8 cellular contexts compared by ENCODE assay signal in the genomic region with DNA sequence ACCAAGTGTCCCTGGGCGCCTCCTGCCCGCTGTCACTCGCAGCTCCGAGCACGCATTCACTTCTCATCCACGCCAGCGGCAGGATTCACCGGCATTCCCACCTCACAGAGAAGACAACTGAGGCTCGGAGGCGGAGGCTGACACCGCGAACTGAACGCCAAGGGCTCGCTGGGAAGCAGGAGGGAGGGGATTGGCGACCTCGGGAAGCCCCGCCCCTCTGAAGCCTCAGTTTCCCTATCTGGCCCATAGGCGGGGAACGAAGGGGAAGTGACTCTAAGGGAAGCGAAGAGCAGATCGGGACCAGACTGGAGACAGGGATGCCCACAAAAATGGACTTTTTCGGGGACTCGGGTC. TPM values are rescaled to one million over a fixed set of nuclear protein-coding genes. Genes with fewer than 3 reads are reported as not detected.
DNase-seq lines count a peak whose midpoint lies in the region; ATAC-seq and TF ChIP-seq lines count a peak whose summit lies in the region.

No MANE protein-coding gene starts in this region.

- no peak for TF ChIP-seq POLR2A in uterus (IDR thresholded peaks at IDR 0.05)

- CTCF ChIA-PET in CD4-positive, alpha-beta T cell (lab: Charles Lee): no interaction called here

- peak overlapping the region; percentile 94 for H3K9ac ChIP-seq in Loucy (ENCODE audit: low read depth, low read length, poor library complexity, severe bottlenecking)

- H3K27ac ChIP-seq in CD4-positive, alpha-beta T cell (ENCODE audit: low read depth, low read length): peak overlapping the region; percentile 89
- peak overlapping the region; percentile 91 to 95 for H3K27ac ChIP-seq in uterus

- H3K4me1 ChIP-seq in Loucy (ENCODE audit: insufficient read depth, low read length, poor library complexity, severe bottlenecking): no peaks in the 10 kb centered on the region
- H3K4me1 ChIP-seq in uterus: peaks cover 0 to 3% of the 10 kb centered on the region in 2 donors

- POLR2A ChIA-PET in CD4-positive, alpha-beta T cell (lab: Charles Lee): interaction anchor here (1.6 to 2.0 kb wide), 3 partner anchors 10 to 57 kb away, joined by 6 to 11 read pairs (median 8); a partner anchor contains a TSS

- H3F3A ChIP-seq in Loucy (ENCODE audit: low read depth): no peaks in the 10 kb centered on the region

- no peaks in the 10 kb centered on the region for H3K9me3 Mint-ChIP-seq in CD4-positive, alpha-beta T cell
- no peaks in the 10 kb centered on the region for H3K9me3 Mint-ChIP-seq in dendritic cell treated with granulocyte-macrophage colony-stimulating factor and Interleukin-4, amounts not matched to agents 40 ng/mL and 50 ng/mL, for 4 days
- H3K9me3 Mint-ChIP-seq in memory B cell: peaks cover 3% of the 10 kb centered on the region

- H3K27me3 ChIP-seq in CD4-positive, alpha-beta T cell (ENCODE audit: control insufficient read depth, insufficient read depth, low read length): no peaks in the 10 kb centered on the region
- H3K27me3 ChIP-seq in Loucy (ENCODE audit: insufficient read depth, low read length, poor library complexity, severe bottlenecking) (no peaks in the 10 kb centered on the region), uterus (no peaks in the 10 kb centered on the region)

- H4K20me1 ChIP-seq in Loucy (ENCODE audit: insufficient read depth, low read length, poor library complexity, severe bottlenecking): no peaks in the 10 kb centered on the region

- peaks cover 10% of the 10 kb centered on the region for H3K36me3 Mint-ChIP-seq in CD4-positive, alpha-beta T cell (ENCODE audit: low read depth)
- peaks cover 32% of the 10 kb centered on the region for H3K36me3 Mint-ChIP-seq in dendritic cell treated with granulocyte-macrophage colony-stimulating factor and Interleukin-4, amounts not matched to agents 40 ng/mL and 50 ng/mL, for 4 days (ENCODE audit: low read depth)
- no peaks in the 10 kb centered on the region for H3K36me3 Mint-ChIP-seq in memory B cell

- H3K36me3 ChIP-seq in Loucy (ENCODE audit: insufficient read depth, low read length): no peaks in the 10 kb centered on the region
- no peaks in the 10 kb centered on the region for H3K36me3 ChIP-seq in uterus

- intact Hi-C loops in CD4-positive, alpha-beta T cell (cut with DNase I, micrococcal nuclease): loop anchor here (1.0 to 10.0 kb wide), 6 partner anchors 40 to 885 kb away; a partner anchor contains a TSS
- intact Hi-C loops in dendritic cell treated with granulocyte-macrophage colony-stimulating factor and Interleukin-4, amounts not matched to agents 40 ng/mL and 50 ng/mL, for 4 days (cut with micrococcal nuclease): loop anchor here (1.0 to 2.0 kb wide), 2 partner anchors 40 to 57 kb away; a partner anchor contains a TSS
- intact Hi-C loops in uterus (cut with DNase I; ENCODE audit: low total_unique reads): no loop called here

- H3K4me3 ChIP-seq in Loucy (ENCODE audit: low read length, poor library complexity, severe bottlenecking) (peak overlapping the region; percentile 100), uterus (peak overlapping the region; percentile 59 to 91)

- no peak for DNase-seq in CD4-positive, alpha-beta T cell
- no peak for DNase-seq in memory B cell (ENCODE audit: low spot score in 2 of 2)
- DNase-seq in uterus: no peak
- DNase-seq in NCI-H1417 (lab: John Stamatoyannopoulos, UW): no peak

- peak overlapping the region; percentile 94 for H3K4me2 ChIP-seq in Loucy (ENCODE audit: low read depth, low read length, poor library complexity, severe bottlenecking)

- no peaks in the 10 kb centered on the region for H3K27me3 Mint-ChIP-seq in CD4-positive, alpha-beta T cell
- peaks cover 11% of the 10 kb centered on the region for H3K27me3 Mint-ChIP-seq in dendritic cell treated with granulocyte-macrophage colony-stimulating factor and Interleukin-4, amounts not matched to agents 40 ng/mL and 50 ng/mL, for 4 days
- no peaks in the 10 kb centered on the region for H3K27me3 Mint-ChIP-seq in memory B cell

- peaks cover 30% of the 10 kb centered on the region for H3K4me1 Mint-ChIP-seq in CD4-positive, alpha-beta T cell (ENCODE audit: low read depth)
- H3K4me1 Mint-ChIP-seq in dendritic cell treated with granulocyte-macrophage colony-stimulating factor and Interleukin-4, amounts not matched to agents 40 ng/mL and 50 ng/mL, for 4 days (ENCODE audit: low read depth): peaks cover 22% of the 10 kb centered on the region
- H3K4me1 Mint-ChIP-seq in memory B cell: peaks cover 26% of the 10 kb centered on the region

- TF ChIP-seq CTCF in CD4-positive, alpha-beta T cell (IDR thresholded peaks at IDR 0.05): no peak
- no peak for TF ChIP-seq CTCF in Loucy (conservative IDR thresholded peaks at IDR 0.05; ENCODE audit: low read length)
- TF ChIP-seq CTCF in uterus (IDR thresholded peaks at IDR 0.05): no peak

- H2AFZ ChIP-seq in Loucy (ENCODE audit: low read length): peak overlapping the region; percentile 97

- H3K4me3 Mint-ChIP-seq in CD4-positive, alpha-beta T cell: peak overlapping the region; percentile 99
- H3K4me3 Mint-ChIP-seq in dendritic cell treated with granulocyte-macrophage colony-stimulating factor and Interleukin-4, amounts not matched to agents 40 ng/mL and 50 ng/mL, for 4 days: peak overlapping the region; percentile 92
- peak overlapping the region; percentile 79 for H3K4me3 Mint-ChIP-seq in memory B cell

- no peaks in the 10 kb centered on the region for H3K9me2 ChIP-seq in Loucy (replicated peaks; ENCODE audit: low read depth, low read length)

- H3K79me2 ChIP-seq in Loucy (ENCODE audit: insufficient read depth, low read length): peaks cover 7% of the 10 kb centered on the region; the same call in 1 of the 2 replicates

- no peak for ATAC-seq in CD4-positive, alpha-beta T cell (ENCODE audit: poor library complexity)
- ATAC-seq in memory B cell (ENCODE audit: low read depth): no peak
- ATAC-seq in HG02981 (IDR thresholded peaks at IDR 0.05; ENCODE audit: unreplicated experiment): no peak
- ATAC-seq in GM18520 (IDR thresholded peaks at IDR 0.05; ENCODE audit: unreplicated experiment): no peak

- peak overlapping the region; percentile 95 for H3K27ac Mint-ChIP-seq in CD4-positive, alpha-beta T cell
- peak overlapping the region; percentile 89 for H3K27ac Mint-ChIP-seq in dendritic cell treated with granulocyte-macrophage colony-stimulating factor and Interleukin-4, amounts not matched to agents 40 ng/mL and 50 ng/mL, for 4 days
- peak overlapping the region; percentile 96 for H3K27ac Mint-ChIP-seq in memory B cell

- H3K9me3 ChIP-seq in CD4-positive, alpha-beta T cell (ENCODE audit: control insufficient read depth, low read length): no peaks in the 10 kb centered on the region
- H3K9me3 ChIP-seq in Loucy (ENCODE audit: insufficient read depth, low read depth, low read length) (no peaks in the 10 kb centered on the region), uterus (no peaks in the 10 kb centered on the region)

RNA-seq across cellular contexts. Expression of a gene that starts 0.3 kb away (rescaled TPM):
- 10 to 100 TPM; 21.7 to 23.0 TPM for total RNA-seq in CD4-positive, alpha-beta T cell
- total RNA-seq in uterus: 10 to 100 TPM in 3 of 4 donors, 1 to 10 TPM in 1; 2.8 to 36.7 (median 21.1) TPM

RNA-seq across cellular contexts. Expression of a gene that starts 0.8 kb away (rescaled TPM):
- total RNA-seq in CD4-positive, alpha-beta T cell: 1 to 10 TPM; 2.4 to 2.9 TPM
- total RNA-seq in uterus: 10 to 100 TPM in 1 of 4 donors, 1 to 10 TPM in 2, under 1 TPM in 1; 0.26 to 17.8 (median 7.1) TPM

RNA-seq across cellular contexts. Expression of a gene that starts 10.0 kb away (rescaled TPM):
- total RNA-seq in CD4-positive, alpha-beta T cell: 1,000 to 10,000 TPM; 1,509 to 1,565 TPM
- 1,000 to 10,000 TPM in 1 of 4 donors, 100 to 1,000 TPM in 3; 269 to 1,645 (median 565) TPM for total RNA-seq in uterus

RNA-seq across cellular contexts. Expression of a gene that starts 39.9 kb away (rescaled TPM):
- total RNA-seq in CD4-positive, alpha-beta T cell: 10 to 100 TPM; 88.7 to 91.0 TPM
- 100 to 1,000 TPM in 1 of 4 donors, 10 to 100 TPM in 3; 39.9 to 134 (median 44.1) TPM for total RNA-seq in uterus

RNA-seq across cellular contexts. Expression of a gene that starts 40.4 kb away (rescaled TPM):
- not detected for total RNA-seq in CD4-positive, alpha-beta T cell
- not detected for total RNA-seq in uterus
